Comparison of ENCODE assay signal across 8 cellular contexts in genomic region chr17:48374650-48375230, GRCh38. TPM values are rescaled to one million over a fixed set of nuclear protein-coding genes. Genes with fewer than 3 reads are reported as not detected.
DNase-seq lines count a peak whose midpoint lies in the region; ATAC-seq and TF ChIP-seq lines count a peak whose summit lies in the region.

No MANE protein-coding gene starts in this region.

- no peaks in the 10 kb centered on the region for H3K4me1 ChIP-seq in GM23248 (ENCODE audit: insufficient read depth)

- peak; percentile 55 for ATAC-seq in CD4-positive, alpha-beta T cell (ENCODE audit: poor library complexity)
- no peak for ATAC-seq in GM19328 (IDR thresholded peaks at IDR 0.05; ENCODE audit: unreplicated experiment)
- ATAC-seq in HG02610 (IDR thresholded peaks at IDR 0.05; ENCODE audit: unreplicated experiment): no peak

- H3K4me2 ChIP-seq in GM23248 (ENCODE audit: unreplicated experiment): no peak overlapping the region

- H3K36me3 Mint-ChIP-seq in CD4-positive, alpha-beta T cell (ENCODE audit: low read depth): peaks cover 16% of the 10 kb centered on the region
- H3K36me3 Mint-ChIP-seq in nephron progenitor cell (ENCODE audit: low read depth): no peaks in the 10 kb centered on the region

- H3K27ac Mint-ChIP-seq in CD4-positive, alpha-beta T cell: peak overlapping the region; percentile 42
- H3K27ac Mint-ChIP-seq in nephron progenitor cell: no peak overlapping the region

- no peak overlapping the region for H3K4me3 Mint-ChIP-seq in CD4-positive, alpha-beta T cell
- no peak overlapping the region for H3K4me3 Mint-ChIP-seq in nephron progenitor cell

- no peaks in the 10 kb centered on the region for H3K79me2 ChIP-seq in GM23248 (ENCODE audit: insufficient read depth)

- peak; percentile 39 for TF ChIP-seq CTCF in CD4-positive, alpha-beta T cell (IDR thresholded peaks at IDR 0.05)
- TF ChIP-seq CTCF in nephron progenitor cell (IDR thresholded peaks at IDR 0.05): peak; percentile 26

- in situ Hi-C loops in GM23248 (cut with MboI): no loop called here
- in situ Hi-C loops in T47D (cut with HindIII; ENCODE audit: low pct_unique_long_range_greater_than_20kb, low sequenced_read_pairs): no loop called here

- no peak overlapping the region for H3K4me3 ChIP-seq in GM23248

- no peak overlapping the region for H2AFZ ChIP-seq in GM23248

- DNase-seq in CD4-positive, alpha-beta T cell: peak in 4 of 10 experiments; percentile 3 to 17 (median 9)
- DNase-seq in GM23248 (peak; percentile 5), OCI-M1 (lab: John Stamatoyannopoulos, UW) (peak; percentile 83), T47D (ENCODE audit: low read depth in 1 of 2, low spot score in 1 of 2) (peak; percentile 11 to 49), nephron progenitor cell (no peak), kidney tubule cell (ENCODE audit: low spot score) (no peak)

- intact Hi-C loops in CD4-positive, alpha-beta T cell (cut with DNase I, micrococcal nuclease): no loop called here

- no peaks in the 10 kb centered on the region for H3K27me3 ChIP-seq in CD4-positive, alpha-beta T cell (ENCODE audit: control insufficient read depth, insufficient read depth, low read length)
- H3K27me3 ChIP-seq in GM23248 (replicated peaks; ENCODE audit: insufficient read depth): peaks cover 29% of the 10 kb centered on the region

- no peaks in the 10 kb centered on the region for H3K9me2 ChIP-seq in GM23248 (ENCODE audit: insufficient read depth)

- 4 to 10% methylated on average over 1 of the region's 1 CpG for WGBS in GM23248 (ENCODE audit: low coverage in 1 of 2, low lambda C conversion rate in 2 of 2, missing lambda C conversion rate in 2 of 2), 2 experiments

- H3K36me3 ChIP-seq in GM23248 (ENCODE audit: low read depth): no peaks in the 10 kb centered on the region

- H3K27me3 Mint-ChIP-seq in CD4-positive, alpha-beta T cell: no peaks in the 10 kb centered on the region
- peaks cover 9% of the 10 kb centered on the region for H3K27me3 Mint-ChIP-seq in nephron progenitor cell (ENCODE audit: low read depth, poor library complexity)

- POLR2A ChIA-PET in CD4-positive, alpha-beta T cell (lab: Charles Lee): no interaction called here

- H4K20me1 ChIP-seq in GM23248 (ENCODE audit: insufficient read depth): no peaks in the 10 kb centered on the region

- peaks cover 39% of the 10 kb centered on the region for H3K4me1 Mint-ChIP-seq in CD4-positive, alpha-beta T cell (ENCODE audit: low read depth)
- peaks cover 14% of the 10 kb centered on the region for H3K4me1 Mint-ChIP-seq in nephron progenitor cell

- peaks cover 12% of the 10 kb centered on the region; the same call in 1 of the 2 replicates for H3F3A ChIP-seq in GM23248 (ENCODE audit: insufficient read depth)

- H3K27ac ChIP-seq in CD4-positive, alpha-beta T cell (ENCODE audit: low read depth, low read length): no peak overlapping the region
- no peak overlapping the region for H3K27ac ChIP-seq in GM23248

- no peaks in the 10 kb centered on the region for H3K9me3 ChIP-seq in CD4-positive, alpha-beta T cell (ENCODE audit: control insufficient read depth, low read length)
- no peaks in the 10 kb centered on the region for H3K9me3 ChIP-seq in GM23248 (ENCODE audit: low read depth)

- H3K9me3 Mint-ChIP-seq in CD4-positive, alpha-beta T cell: no peaks in the 10 kb centered on the region
- H3K9me3 Mint-ChIP-seq in nephron progenitor cell: no peaks in the 10 kb centered on the region

- no peak overlapping the region for H3K9ac ChIP-seq in GM23248

- CTCF ChIA-PET in CD4-positive, alpha-beta T cell (lab: Charles Lee): interaction anchor here (1.4 to 1.6 kb wide), 2 partner anchors 22 to 82 kb away, joined by 3 to 4 read pairs; no protein-coding TSS in a partner anchor

RNA-seq across cellular contexts. Expression of gene SKAP1, which starts 55.3 kb away (rescaled TPM):
- 10 to 100 TPM; 92.0 to 95.1 TPM for total RNA-seq in CD4-positive, alpha-beta T cell
- total RNA-seq in GM23248 (2014; rRNA removed; shearing (Covaris generic)): not detected in 2 replicates
- not detected in 2 replicates for polyA plus RNA-seq in GM23248 (2016; fragmentation: Nextera tagmentation; extraction: Ambion mirVana)

Comparison
In these comparisons a context has a peak if more than half of its experiments do, and no peak if none do; other contexts are left out.
1. DNase-seq: peak in GM23248 (single experiment), OCI-M1 (single experiment) and T47D (2 of 2); none in nephron progenitor cell (single experiment) and kidney tubule cell (single experiment).
2. RNA of gene SKAP1, which starts 55.3 kb away (total RNA-seq): 92.0 to 95.1 TPM in CD4-positive, alpha-beta T cell; not detected in GM23248; every median in the first group is over 10 times any median in the second.